Comparison of ENCODE assay signal across 14 cellular contexts in genomic region chr15:90054618-90055097, GRCh38. TPM values are rescaled to one million over a fixed set of nuclear protein-coding genes. Genes with fewer than 3 reads are reported as not detected.
DNase-seq lines count a peak whose midpoint lies in the region; ATAC-seq and TF ChIP-seq lines count a peak whose summit lies in the region.
"Had no signal": no experiment of that assay in that cellular context is flagged by ENCODE, and none has a peak within 500 bp of the region (broad histone marks: within the 10 kb centered on the region; RNA-seq: fewer than 3 reads in every experiment).

No MANE protein-coding gene starts in this region.

- H3K36me3 Mint-ChIP-seq in CD4-positive, alpha-beta memory T cell, result no peaks in the 10 kb centered on the region
- peaks cover 0 to 5% (median 4%) of the 10 kb centered on the region in 5 donors for H3K36me3 Mint-ChIP-seq in naive thymus-derived CD4-positive, alpha-beta T cell

- CTCF ChIA-PET in CD4-positive, alpha-beta memory T cell (lab: Charles Lee; ENCODE audit: partially characterized antibody), result interaction anchor here (1.1 kb wide), 1 partner anchor 32 kb away, joined by 3 read pairs; no protein-coding TSS in a partner anchor
- CTCF ChIA-PET in naive thymus-derived CD4-positive, alpha-beta T cell (lab: Charles Lee), result interaction anchor here (1.2 kb wide), 1 partner anchor 17 kb away, joined by 4 read pairs; no protein-coding TSS in a partner anchor

- no peak overlapping the region for H3K4me3 Mint-ChIP-seq in CD4-positive, alpha-beta memory T cell
- peak overlapping the region in 1 of 10 donors; percentile 7 for H3K4me3 Mint-ChIP-seq in naive thymus-derived CD4-positive, alpha-beta T cell
- H3K4me3 Mint-ChIP-seq: activated CD8-positive, alpha-beta T cell treated with anti-CD3 and anti-CD28 coated beads, Interleukin-2, amount 10 ng/mL, durations not matched to agents 7 days and 5 days; activated naive CD4-positive, alpha-beta T cell treated with anti-CD3 and anti-CD28 coated beads, Interleukin-2, amount 50 U/mL, for 24 hours had no signal

- H3K27ac ChIP-seq in CD4-positive, alpha-beta memory T cell (ENCODE audit: low read depth, low read length), result no peak overlapping the region
- H3K27ac ChIP-seq in body of pancreas, result peak overlapping the region; percentile 30 to 78 (median 56)
- H3K27ac ChIP-seq in naive thymus-derived CD4-positive, alpha-beta T cell (ENCODE audit: low read depth, low read length), result no peak overlapping the region
- H3K27ac ChIP-seq: right atrium auricular region had no signal

- H3K27ac Mint-ChIP-seq in CD4-positive, alpha-beta memory T cell, result peak overlapping the region in 6 of 7 donors; percentile 15 to 88 (median 74)
- peak overlapping the region in 6 of 9 donors; percentile 10 to 84 (median 52) for H3K27ac Mint-ChIP-seq in naive thymus-derived CD4-positive, alpha-beta T cell
- H3K27ac Mint-ChIP-seq: activated CD8-positive, alpha-beta T cell treated with anti-CD3 and anti-CD28 coated beads, Interleukin-2, amount 10 ng/mL, durations not matched to agents 7 days and 5 days had no signal

- no peak for TF ChIP-seq POLR2A in body of pancreas (IDR thresholded peaks at IDR 0.05)

- intact Hi-C loops in CD4-positive, alpha-beta memory T cell (cut with micrococcal nuclease), result no loop called here
- intact Hi-C loops in body of pancreas (cut with DNase I), result no loop called here
- intact Hi-C loops in naive thymus-derived CD4-positive, alpha-beta T cell (cut with micrococcal nuclease), result loop anchor here in 1 of 2 donors (5.0 kb wide), 1 partner anchor 52 kb away; the partner anchor contains the start of gene ZNF710

- no peaks in the 10 kb centered on the region for H3K36me3 ChIP-seq in CD4-positive, alpha-beta memory T cell (ENCODE audit: insufficient read depth, low read length)
- no peaks in the 10 kb centered on the region for H3K36me3 ChIP-seq in body of pancreas (replicated peaks in 1 of 2; ENCODE audit: insufficient read depth in 1 of 2, low read depth in 2 of 2)
- no peaks in the 10 kb centered on the region for H3K36me3 ChIP-seq in naive thymus-derived CD4-positive, alpha-beta T cell (ENCODE audit: control insufficient read depth in 2 of 3, insufficient read depth in 3 of 3, low read length in 3 of 3)
- H3K36me3 ChIP-seq: right atrium auricular region had no signal

- no peaks in the 10 kb centered on the region for H3K9me3 Mint-ChIP-seq in CD4-positive, alpha-beta memory T cell
- no peaks in the 10 kb centered on the region for H3K9me3 Mint-ChIP-seq in naive thymus-derived CD4-positive, alpha-beta T cell
- H3K9me3 Mint-ChIP-seq: activated naive CD4-positive, alpha-beta T cell treated with anti-CD3 and anti-CD28 coated beads, Interleukin-2, amount 50 U/mL, for 24 hours had no signal

- POLR2A ChIA-PET in CD4-positive, alpha-beta memory T cell (lab: Charles Lee; ENCODE audit: partially characterized antibody), result interaction anchor here (1.2 kb wide), 1 partner anchor 160 kb away, joined by 4 read pairs; no protein-coding TSS in a partner anchor
- POLR2A ChIA-PET in naive thymus-derived CD4-positive, alpha-beta T cell (lab: Charles Lee), result interaction anchor here (0.6 kb wide), 1 partner anchor 178 kb away, joined by 3 read pairs; no protein-coding TSS in a partner anchor

- DNase-seq in CD4-positive, alpha-beta memory T cell, result no peak
- DNase-seq in NCI-H1417 treated with DMSO at 0.1 percent for 48 hours (lab: John Stamatoyannopoulos, UW) (peak; percentile 69), body of pancreas (no peak), 8988T (no peak), H4 (ENCODE audit: low spot score) (no peak)
- no peak for DNase-seq in naive thymus-derived CD4-positive, alpha-beta T cell
- no peak for DNase-seq in activated CD4-positive, CD25-positive, alpha-beta regulatory T cell (lab: John Stamatoyannopoulos, UW)
- DNase-seq: activated CD8-positive, alpha-beta T cell treated with anti-CD3 and anti-CD28 coated beads, Interleukin-2, amount 10 ng/mL, durations not matched to agents 7 days and 5 days; KG1; NCI-H2107; stimulated activated CD4-positive, alpha-beta T cell treated with anti-CD3 and anti-CD28 coated beads, Interleukin-4, amount 100 ng/mL, for 4 hours had no signal

- H3K4me3 ChIP-seq in CD4-positive, alpha-beta memory T cell (ENCODE audit: low read length in 2 of 2), result no peak overlapping the region
- no peak overlapping the region for H3K4me3 ChIP-seq in body of pancreas
- H3K4me3 ChIP-seq in naive thymus-derived CD4-positive, alpha-beta T cell (ENCODE audit: low read length), result no peak overlapping the region
- H3K4me3 ChIP-seq: right atrium auricular region had no signal

- ATAC-seq in body of pancreas (peak; percentile 30), HG03469 (IDR thresholded peaks at IDR 0.05; ENCODE audit: unreplicated experiment) (no peak)
- no peak for ATAC-seq in naive thymus-derived CD4-positive, alpha-beta T cell
- ATAC-seq: activated CD8-positive, alpha-beta T cell treated with anti-CD3 and anti-CD28 coated beads, Interleukin-2, amount 10 ng/mL, durations not matched to agents 7 days and 5 days had no signal

- peaks cover 24 to 41% (median 32%) of the 10 kb centered on the region in 4 donors for H3K4me1 Mint-ChIP-seq in CD4-positive, alpha-beta memory T cell
- peaks cover 26 to 55% (median 40%) of the 10 kb centered on the region in 7 donors for H3K4me1 Mint-ChIP-seq in naive thymus-derived CD4-positive, alpha-beta T cell

- no peaks in the 10 kb centered on the region for H3K9me3 ChIP-seq in CD4-positive, alpha-beta memory T cell (ENCODE audit: control insufficient read depth in 1 of 2, low read length in 2 of 2)
- H3K9me3 ChIP-seq in body of pancreas, result no peaks in the 10 kb centered on the region
- H3K9me3 ChIP-seq in naive thymus-derived CD4-positive, alpha-beta T cell (ENCODE audit: control insufficient read depth in 2 of 3, low read length in 3 of 3), result no peaks in the 10 kb centered on the region
- H3K9me3 ChIP-seq: right atrium auricular region had no signal

- TF ChIP-seq CTCF in body of pancreas (IDR thresholded peaks at IDR 0.05), result no peak

- H3K4me1 ChIP-seq in CD4-positive, alpha-beta memory T cell (ENCODE audit: insufficient read depth, low read length), result peaks cover 14% of the 10 kb centered on the region
- peaks cover 34% of the 10 kb centered on the region for H3K4me1 ChIP-seq in body of pancreas
- H3K4me1 ChIP-seq in naive thymus-derived CD4-positive, alpha-beta T cell (ENCODE audit: control insufficient read depth in 2 of 2, insufficient read depth in 2 of 2, low read length in 2 of 2), result peaks cover 8 to 9% of the 10 kb centered on the region in 2 donors

- WGBS in body of pancreas, 2 donors, result 35 to 38% methylated on average over 7 of the region's 7 CpGs

- H3K27me3 ChIP-seq in CD4-positive, alpha-beta memory T cell (ENCODE audit: insufficient read depth, low read length), result no peaks in the 10 kb centered on the region
- H3K27me3 ChIP-seq in body of pancreas, result no peaks in the 10 kb centered on the region
- no peaks in the 10 kb centered on the region for H3K27me3 ChIP-seq in naive thymus-derived CD4-positive, alpha-beta T cell (ENCODE audit: control insufficient read depth in 2 of 2, insufficient read depth in 2 of 2, low read length in 2 of 2)
- H3K27me3 ChIP-seq: right atrium auricular region had no signal

- no peaks in the 10 kb centered on the region for H3K27me3 Mint-ChIP-seq in CD4-positive, alpha-beta memory T cell
- no peaks in the 10 kb centered on the region for H3K27me3 Mint-ChIP-seq in naive thymus-derived CD4-positive, alpha-beta T cell
- H3K27me3 Mint-ChIP-seq: activated naive CD4-positive, alpha-beta T cell treated with anti-CD3 and anti-CD28 coated beads, Interleukin-2, amount 50 U/mL, for 24 hours had no signal

RNA-seq across cellular contexts. Expression of gene IDH2, which starts 47.6 kb away (rescaled TPM):
- total RNA-seq in CD4-positive, alpha-beta memory T cell, result 10 to 100 TPM; 41.2 to 43.6 TPM
- polyA plus RNA-seq in CD4-positive, alpha-beta memory T cell, result 100 to 1,000 TPM; 106 to 139 TPM
- 10 to 100 TPM; 77.5 to 78.6 TPM for total RNA-seq in body of pancreas
- total RNA-seq in naive thymus-derived CD4-positive, alpha-beta T cell, result 100 to 1,000 TPM in 1 of 5 experiments, 10 to 100 TPM in 4; 32.4 to 230 (median 33.7) TPM
- polyA plus RNA-seq in naive thymus-derived CD4-positive, alpha-beta T cell, result 10 to 100 TPM; 76.0 to 91.3 TPM
- 43.2 and 48.5 TPM in 2 replicates for total RNA-seq in H4 (2014; rRNA removed; shearing (Covaris generic))

RNA-seq across cellular contexts. Expression of gene ZNF710, which starts 53.5 kb away (rescaled TPM):
- total RNA-seq in CD4-positive, alpha-beta memory T cell, result 10 to 100 TPM; 19.2 to 19.7 TPM
- 1 to 10 TPM in 1 of 2 donors, under 1 TPM in 1; 0.10 to 2.7 TPM for polyA plus RNA-seq in CD4-positive, alpha-beta memory T cell
- 10 to 100 TPM; 18.1 to 34.5 TPM for total RNA-seq in body of pancreas
- total RNA-seq in naive thymus-derived CD4-positive, alpha-beta T cell, result 10 to 100 TPM in 4 of 5 experiments, 1 to 10 TPM in 1; 7.3 to 28.8 (median 21.8) TPM
- 1 to 10 TPM in 1 of 2 donors, under 1 TPM in 1; 0.77 to 2.7 TPM for polyA plus RNA-seq in naive thymus-derived CD4-positive, alpha-beta T cell
- 4.7 and 8.4 TPM in 2 replicates for total RNA-seq in H4 (2014; rRNA removed; shearing (Covaris generic))

Comparison
In these comparisons a context has a peak if more than half of its experiments do, and no peak if none do; other contexts are left out.
1. H3K27ac ChIP-seq: peak in body of pancreas (4 of 4); none in CD4-positive, alpha-beta memory T cell (single experiment) and naive thymus-derived CD4-positive, alpha-beta T cell (single experiment).